15 cellular contexts compared by ENCODE assay signal in the genomic region with DNA sequence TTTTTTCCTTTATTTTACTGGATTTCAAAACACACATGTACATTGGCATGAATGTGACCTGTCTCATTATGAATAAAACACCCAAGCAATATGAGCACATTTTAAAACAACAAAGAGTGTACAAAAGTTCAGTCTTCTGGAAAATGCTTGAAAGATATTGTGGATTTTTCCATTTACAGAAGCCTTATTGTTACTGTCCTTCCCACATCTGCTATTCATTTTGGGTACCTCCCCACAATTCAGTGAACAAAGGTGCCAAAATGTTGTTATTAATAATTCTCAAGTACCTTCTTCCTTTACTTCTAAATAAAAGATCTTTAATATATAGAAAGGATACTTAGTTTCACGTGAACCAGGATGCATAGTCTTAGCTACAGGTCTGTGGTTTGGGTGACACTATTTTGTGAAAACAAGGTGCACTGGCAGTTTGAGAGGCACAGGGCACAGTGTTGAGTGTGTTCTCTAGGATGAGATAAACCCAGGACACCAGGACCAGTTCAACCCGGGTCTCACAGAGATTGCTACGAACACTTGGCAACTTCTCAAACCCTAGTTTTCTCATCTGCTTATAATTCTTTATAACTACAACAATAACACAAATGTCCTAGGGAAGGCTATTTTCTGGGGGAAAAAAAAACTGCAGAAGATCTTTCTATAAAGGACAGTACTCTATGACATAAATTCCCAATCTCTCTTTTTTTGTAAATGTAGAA.
A peak's percentile ranks its signal among the peaks of the same experiment; 100 is the strongest.
DNase-seq lines count a peak whose midpoint lies in the region; ATAC-seq, FAIRE-seq and TF ChIP-seq lines count a peak whose summit lies in the region.
"Had no signal": no experiment of that assay in that cellular context is flagged by ENCODE, and none has a peak within 500 bp of the region (broad histone marks: within the 10 kb centered on the region; RNA-seq: fewer than 3 reads in every experiment).

No MANE protein-coding gene starts in this region.

- no peak for TF ChIP-seq POLR2A in H54 (IDR thresholded peaks at IDR 0.05; ENCODE audit: low read depth, low read length)

- H3K9me3 Mint-ChIP-seq in brain, result peaks cover 0 to 16% (median 7%) of the 10 kb centered on the region in 5 experiments
- H3K9me3 Mint-ChIP-seq in type B pancreatic cell, result no peaks in the 10 kb centered on the region
- H3K9me3 Mint-ChIP-seq in nephron progenitor cell, result peaks cover 4% of the 10 kb centered on the region
- H3K9me3 Mint-ChIP-seq: activated CD4-positive, alpha-beta memory T cell treated with anti-CD3 and anti-CD28 coated beads, Interleukin-2, amount 10 ng/mL, durations not matched to agents 7 days and 5 days had no signal

- DNase-seq in A172 (ENCODE audit: low spot score) (peak; percentile 2), H54 (ENCODE audit: insufficient read length, low spot score) (no peak), left cardiac atrium (no peak), type B pancreatic cell (ENCODE audit: extremely low spot score, unreplicated experiment) (no peak), nephron progenitor cell (no peak), NCI-H345 treated with DMSO at 0.1 percent for 48 hours (lab: John Stamatoyannopoulos, UW; ENCODE audit: unreplicated experiment) (no peak)
- no peak for DNase-seq in stimulated activated CD4-positive, alpha-beta T cell treated with anti-CD3 and anti-CD28 coated beads, Interleukin-2, amount 100 ng/mL, for 48 hours
- DNase-seq: activated CD4-positive, alpha-beta memory T cell treated with anti-CD3 and anti-CD28 coated beads, Interleukin-2, amount 10 ng/mL, durations not matched to agents 7 days and 5 days; mesendoderm; NCI-H1105; ovary; T-helper 9 cell; upper lobe of right lung had no signal

- H3K36me3 Mint-ChIP-seq in brain (no peaks in the 10 kb centered on the region), type B pancreatic cell (no peaks in the 10 kb centered on the region), nephron progenitor cell (ENCODE audit: low read depth) (no peaks in the 10 kb centered on the region)

- H3K27me3 Mint-ChIP-seq in brain, result peaks cover 3% of the 10 kb centered on the region
- H3K27me3 Mint-ChIP-seq in type B pancreatic cell, result no peaks in the 10 kb centered on the region
- H3K27me3 Mint-ChIP-seq in nephron progenitor cell (ENCODE audit: low read depth, poor library complexity), result no peaks in the 10 kb centered on the region

- peak; percentile 23 to 69 for ATAC-seq in left cardiac atrium
- ATAC-seq: Panc1 had no signal

- FAIRE-seq in H54 (lab: Jason Lieb, UNC), result peak; percentile 43

- no peak for TF ChIP-seq CTCF in brain (conservative IDR thresholded peaks at IDR 0.05)
- no peak for TF ChIP-seq CTCF in type B pancreatic cell (conservative IDR thresholded peaks at IDR 0.05)
- TF ChIP-seq CTCF in nephron progenitor cell (IDR thresholded peaks at IDR 0.05), result no peak

- intact Hi-C loops in left cardiac atrium (cut with DNase I), result no loop called here

- peak overlapping the region in 2 of 5 experiments; percentile 49 to 76 for H3K4me3 Mint-ChIP-seq in brain
- no peak overlapping the region for H3K4me3 Mint-ChIP-seq in type B pancreatic cell
- no peak overlapping the region for H3K4me3 Mint-ChIP-seq in nephron progenitor cell
- H3K4me3 Mint-ChIP-seq: activated CD4-positive, alpha-beta memory T cell treated with anti-CD3 and anti-CD28 coated beads, Interleukin-2, amount 10 ng/mL, durations not matched to agents 7 days and 5 days had no signal

- H3K27ac Mint-ChIP-seq in brain (peak overlapping the region in 4 of 5 experiments; percentile 27 to 96 (median 86)), type B pancreatic cell (no peak overlapping the region), nephron progenitor cell (no peak overlapping the region)
- H3K27ac Mint-ChIP-seq: activated CD4-positive, alpha-beta memory T cell treated with anti-CD3 and anti-CD28 coated beads, Interleukin-2, amount 10 ng/mL, durations not matched to agents 7 days and 5 days had no signal

- peaks cover 16% of the 10 kb centered on the region for H3K4me1 Mint-ChIP-seq in brain
- H3K4me1 Mint-ChIP-seq in type B pancreatic cell (ENCODE audit: unreplicated experiment), result peaks cover 6% of the 10 kb centered on the region
- H3K4me1 Mint-ChIP-seq in nephron progenitor cell, result no peaks in the 10 kb centered on the region
- H3K4me1 Mint-ChIP-seq: activated CD4-positive, alpha-beta memory T cell treated with anti-CD3 and anti-CD28 coated beads, Interleukin-2, amount 10 ng/mL, durations not matched to agents 7 days and 5 days had no signal

Comparison
In these comparisons a context has a peak if more than half of its experiments do, and no peak if none do; other contexts are left out.
1. H3K27ac Mint-ChIP-seq: peak in brain (4 of 5); none in type B pancreatic cell (single experiment) and nephron progenitor cell (single experiment).